Comparison of ENCODE assay signal across 10 cellular contexts in the genomic region with DNA sequence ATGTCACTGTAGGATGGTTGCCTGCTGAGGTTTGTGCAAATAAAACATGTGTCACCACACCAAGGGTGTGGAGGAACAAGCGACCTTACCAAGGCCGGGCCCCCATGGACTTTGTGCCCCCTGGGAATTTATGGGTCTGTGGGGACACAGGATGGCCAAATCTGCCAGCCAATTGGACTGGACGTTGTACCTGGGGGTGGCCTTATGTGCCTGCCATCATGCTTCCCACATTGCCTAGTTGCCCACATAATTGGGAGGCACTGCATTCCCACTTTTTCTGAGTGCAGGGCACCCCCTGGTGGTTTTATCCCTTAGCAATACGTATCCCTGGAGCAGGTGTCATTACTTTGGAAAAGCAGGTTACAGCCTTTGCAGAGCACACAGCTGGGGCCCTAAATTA.
DNase-seq lines count a peak whose midpoint lies in the region; ATAC-seq and TF ChIP-seq lines count a peak whose summit lies in the region.
"Had no signal": no experiment of that assay in that cellular context is flagged by ENCODE, and none has a peak within 500 bp of the region (broad histone marks: within the 10 kb centered on the region; RNA-seq: fewer than 3 reads in every experiment).

No MANE protein-coding gene starts in this region.

- H3K4me3 ChIP-seq in esophagus muscularis mucosa (no peak overlapping the region), retinal pigment epithelial cell (ENCODE audit: low read length) (no peak overlapping the region)

- TF ChIP-seq EP300 in esophagus muscularis mucosa (IDR thresholded peaks at IDR 0.05) = no peak

- no peaks in the 10 kb centered on the region for H3K9me3 ChIP-seq in esophagus muscularis mucosa

- TF ChIP-seq CTCF in esophagus muscularis mucosa (IDR thresholded peaks at IDR 0.05) (peak in 1 of 3 experiments; percentile 12), retinal pigment epithelial cell (conservative IDR thresholded peaks at IDR 0.05; ENCODE audit: low read depth, low read length) (peak; percentile 49), GM20000 (IDR thresholded peaks at IDR 0.05; ENCODE audit: extremely low read depth, missing control alignments) (no peak)

- H3K4me1 ChIP-seq in esophagus muscularis mucosa = peaks cover 25 to 38% (median 38%) of the 10 kb centered on the region in 4 donors

- WGBS in esophagus muscularis mucosa = 87% methylated on average over 4 of the region's 4 CpGs

- peak; percentile 35 for DNase-seq in ELF-1 (ENCODE audit: low read depth, low spot score)
- peak; percentile 73 for DNase-seq in NCI-H748 (lab: John Stamatoyannopoulos, UW; ENCODE audit: unreplicated experiment)
- peak; percentile 60 for DNase-seq in esophagus muscularis mucosa (ENCODE audit: extremely low spot score)
- no peak for DNase-seq in retinal pigment epithelial cell (ENCODE audit: low read depth)
- no peak for DNase-seq in activated CD4-positive, alpha-beta T cell treated with anti-CD3 and anti-CD28 coated beads for 4 hours
- no peak for DNase-seq in GM20000 (ENCODE audit: low spot score)
- DNase-seq: activated CD8-positive, alpha-beta T cell treated with anti-CD3 and anti-CD28 coated beads, Interleukin-2, amount 10 ng/mL, durations not matched to agents 7 days and 5 days; kidney glomerular epithelial cell had no signal

- no peak overlapping the region for H3K27ac ChIP-seq in esophagus muscularis mucosa (replicated peaks in 1 of 4)

- TF ChIP-seq POLR2A in esophagus muscularis mucosa (IDR thresholded peaks at IDR 0.05; ENCODE audit: low read depth) = no peak

- H3K36me3 ChIP-seq in esophagus muscularis mucosa = no peaks in the 10 kb centered on the region

- ATAC-seq in HG02938 (IDR thresholded peaks at IDR 0.05; ENCODE audit: unreplicated experiment) = no peak
- ATAC-seq: activated CD8-positive, alpha-beta T cell treated with anti-CD3 and anti-CD28 coated beads, Interleukin-2, amount 10 ng/mL, durations not matched to agents 7 days and 5 days; SK-N-SH treated with all-trans-retinoic acid at 6 μM for 48 hours had no signal

- no peaks in the 10 kb centered on the region for H3K27me3 ChIP-seq in esophagus muscularis mucosa

- intact Hi-C loops in esophagus muscularis mucosa (cut with DNase I) = no loop called here

Comparison
In these comparisons a context has a peak if more than half of its experiments do, and no peak if none do; other contexts are left out.
1. DNase-seq: peak in ELF-1 (single experiment), NCI-H748 (single experiment) and esophagus muscularis mucosa (single experiment); none in retinal pigment epithelial cell (single experiment), activated CD4-positive, alpha-beta T cell treated with anti-CD3 and anti-CD28 coated beads for 4 hours (0 of 2) and GM20000 (single experiment).